Comparison of ENCODE assay signal across 8 cellular contexts in genomic region chr22:24555496-24556253, GRCh38. TPM values are rescaled to one million over a fixed set of nuclear protein-coding genes. Genes with fewer than 3 reads are reported as not detected.
A peak's percentile ranks its signal among the peaks of the same experiment; 100 is the strongest.
DNase-seq lines count a peak whose midpoint lies in the region; ATAC-seq and TF ChIP-seq lines count a peak whose summit lies in the region.

TSS of gene SNRPD3 (plus strand) at chr22:24555999. CDS start at chr22:24557675, 1,676 bp downstream.

- peak within 1 kb of the TSS; percentile 100 for H3K4me3 ChIP-seq in epithelial cell of esophagus (ENCODE audit: low read length)
- H3K4me3 ChIP-seq in mononuclear cell (ENCODE audit: low read length) = peak within 1 kb of the TSS; percentile 98

- peaks cover 62% of the 10 kb centered on the region for H3K4me1 ChIP-seq in mononuclear cell (ENCODE audit: insufficient read depth, low read length)

- peak; percentile 44 for ATAC-seq in GM21526 (IDR thresholded peaks at IDR 0.05; ENCODE audit: low FRiP score, unreplicated experiment)

- peak; percentile 34 for TF ChIP-seq CTCF in epithelial cell of esophagus (IDR thresholded peaks at IDR 0.05; ENCODE audit: insufficient read depth, low read depth, low read length, missing control alignments)

- no peaks in the 10 kb centered on the region for H3K9me3 ChIP-seq in mononuclear cell (ENCODE audit: low read depth, low read length)

- H3K27me3 ChIP-seq in mononuclear cell (ENCODE audit: insufficient read depth, low read length) = no peaks in the 10 kb centered on the region

- DNase-seq in DMS 273 treated with DMSO at 0.1 percent for 48 hours (lab: John Stamatoyannopoulos, UW) = peak; percentile 66
- DNase-seq in HuH-7.5 (ENCODE audit: low spot score) = peak; percentile 76
- peak; percentile 98 for DNase-seq in OCI-M1 (lab: John Stamatoyannopoulos, UW)
- DNase-seq in activated T-cell treated with anti-CD3 and anti-CD28 coated beads for 4 hours = peak; percentile 82
- peak; percentile 96 for DNase-seq in epithelial cell of esophagus (ENCODE audit: low read depth)
- peak; percentile 83 to 88 for DNase-seq in stimulated activated CD8-positive, alpha-beta memory T cell treated with anti-CD3 and anti-CD28 coated beads, Interleukin-2, amount 100 ng/mL, for 48 hours (ENCODE audit: low read depth in 2 of 2)

RNA-seq across cellular contexts. Expression of gene SNRPD3, which starts in this region (rescaled TPM):
- 57.9 TPM for total RNA-seq in mononuclear cell

Comparison
In these comparisons a context has a peak if more than half of its experiments do, and no peak if none do; other contexts are left out.
1. Peak in every context shown above with its lines: DNase-seq, ATAC-seq and H3K4me3 ChIP-seq.